In the genomic region with DNA sequence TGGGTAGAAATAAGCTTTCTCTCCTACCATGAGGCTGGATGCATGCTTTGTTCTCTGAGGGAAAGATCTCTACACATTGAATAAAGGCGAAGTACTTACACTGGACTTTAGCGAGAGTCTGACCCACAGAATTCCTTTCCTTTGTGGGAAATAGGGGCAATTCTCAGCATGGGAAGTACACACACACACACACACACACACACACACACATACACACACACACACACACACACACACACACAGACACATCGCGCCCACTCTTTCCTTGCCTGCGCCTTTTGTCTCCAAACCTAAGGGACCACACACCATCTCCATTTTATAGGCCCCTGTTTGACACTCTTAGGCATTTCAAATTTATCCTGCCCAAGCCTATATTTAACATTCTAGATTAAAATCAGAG, we compare ENCODE assay signal across 22 cellular contexts.
DNase-seq lines count a peak whose midpoint lies in the region; ATAC-seq and TF ChIP-seq lines count a peak whose summit lies in the region.
"Had no signal": no experiment of that assay in that cellular context is flagged by ENCODE, and none has a peak within 500 bp of the region (broad histone marks: within the 10 kb centered on the region; RNA-seq: fewer than 3 reads in every experiment).

No MANE protein-coding gene starts in this region.

- CTCF ChIA-PET in Caco-2 (lab: Charles Lee) (no interaction called here), IMR-90 (lab: Yijun Ruan, JAX) (interaction anchor here (0.7 kb wide), 1 partner anchor 21 kb away, joined by 3 read pairs; no protein-coding TSS in a partner anchor)

- H3K14ac ChIP-seq in IMR-90 (replicated peaks; ENCODE audit: low read depth, low read length) (no peak overlapping the region), neuronal stem cell (ENCODE audit: low read length) (no peak overlapping the region)

- no CpG with 5 or more reads among the region's 5 CpGs for WGBS in IMR-90 (ENCODE audit: extremely low coverage in 2 of 2, insufficient read length in 1 of 2), 2 experiments
- no CpG with 5 or more reads among the region's 5 CpGs for WGBS in neuronal stem cell (ENCODE audit: extremely low coverage in 2 of 2, insufficient read length in 2 of 2, insufficient replicate concordance in 1 of 2), 2 donors
- no CpG with 5 or more reads among the region's 5 CpGs for WGBS in mesendoderm (ENCODE audit: extremely low coverage, insufficient coverage, low lambda C conversion rate)

- H3K27me3 ChIP-seq in Caco-2 (replicated peaks; ENCODE audit: control insufficient read depth, insufficient read depth, low read length) (no peaks in the 10 kb centered on the region), IMR-90 (ENCODE audit: control insufficient read depth, insufficient read depth, low read length) (no peaks in the 10 kb centered on the region; the same call in 1 of the 2 replicates), iPS-20b (ENCODE audit: insufficient read depth, low read length) (no peaks in the 10 kb centered on the region), neuronal stem cell (ENCODE audit: control insufficient read depth in 3 of 3, insufficient read depth in 3 of 3, low read depth in 1 of 3, low read length in 3 of 3) (no peaks in the 10 kb centered on the region), foreskin keratinocyte (no peaks in the 10 kb centered on the region), mesendoderm (ENCODE audit: insufficient read depth, low read length, poor library complexity) (no peaks in the 10 kb centered on the region)

- ATAC-seq in IMR-90 (ENCODE audit: low read depth): no peak
- ATAC-seq in foreskin keratinocyte: no peak

- H3K9me3 ChIP-seq in Caco-2: no peaks in the 10 kb centered on the region
- no peaks in the 10 kb centered on the region for H3K9me3 ChIP-seq in IMR-90 (ENCODE audit: control insufficient read depth, insufficient read depth, low read length)
- H3K9me3 ChIP-seq in iPS-20b (ENCODE audit: insufficient read depth, low read depth, low read length): no peaks in the 10 kb centered on the region
- no peaks in the 10 kb centered on the region for H3K9me3 ChIP-seq in neuronal stem cell (replicated peaks in 1 of 2; ENCODE audit: control insufficient read depth in 2 of 2, insufficient read depth in 1 of 2, low read depth in 1 of 2, low read length in 2 of 2)

- TF ChIP-seq RAD21 in IMR-90 (IDR thresholded peaks at IDR 0.05; ENCODE audit: low read length): no peak

- H4K91ac ChIP-seq in IMR-90 (ENCODE audit: insufficient read depth, low read depth, low read length) (no peak overlapping the region), neuronal stem cell (ENCODE audit: low read depth, low read length, poor library complexity) (no peak overlapping the region)

- H3K4me1 ChIP-seq in Caco-2: peaks cover 23% of the 10 kb centered on the region
- peaks cover 2% of the 10 kb centered on the region for H3K4me1 ChIP-seq in IMR-90 (ENCODE audit: control insufficient read depth, insufficient read depth, low read length)
- H3K4me1 ChIP-seq in iPS-20b (ENCODE audit: insufficient read depth, low read length): peaks cover 12% of the 10 kb centered on the region
- H3K4me1 ChIP-seq in neuronal stem cell (ENCODE audit: control insufficient read depth in 2 of 2, insufficient read depth in 1 of 2, low read depth in 1 of 2, low read length in 2 of 2): peaks cover 0 to 7% of the 10 kb centered on the region in 2 donors
- H3K4me1 ChIP-seq in foreskin keratinocyte: peaks cover 6% of the 10 kb centered on the region
- H3K4me1 ChIP-seq in mesendoderm (ENCODE audit: control insufficient read depth, low read depth, low read length): no peaks in the 10 kb centered on the region

- no peak overlapping the region for H2BK12ac ChIP-seq in neuronal stem cell (ENCODE audit: low read length)

- H3K79me2 ChIP-seq in mesendoderm (ENCODE audit: control insufficient read depth, insufficient read depth, low read length): no peaks in the 10 kb centered on the region

- DNase-seq in Caco-2: no peak
- DNase-seq in IMR-90: no peak
- peak; percentile 44 for DNase-seq in neuronal stem cell (ENCODE audit: low spot score)
- DNase-seq in foreskin keratinocyte: no peak
- no peak for DNase-seq in mesendoderm
- DNase-seq in HK-2 (ENCODE audit: unreplicated experiment): no peak
- no peak for DNase-seq in UCSD-AML1 (lab: John Stamatoyannopoulos, UW; ENCODE audit: unreplicated experiment)
- DNase-seq: 8988T, DMS 273 treated with DMSO at 0.1 percent for 48 hours, GDM1, HFFc6, KBM-7, NCI-H1105, NCI-H1694, NCI-H2227 treated with DMSO at 0.1 percent for 48 hours, NCI-H510A treated with DMSO at 0.1 percent for 48 hours, NCI-H774, OCI-M1, SHP77 had no signal

- H3K4me1 Mint-ChIP-seq in Caco-2 (ENCODE audit: low read depth, unreplicated experiment): peaks cover 7% of the 10 kb centered on the region
- H3K4me1 Mint-ChIP-seq: B cell had no signal

- POLR2A ChIA-PET in Caco-2 (lab: Charles Lee) (no interaction called here), IMR-90 (lab: Charles Lee; ENCODE audit: unreplicated experiment) (no interaction called here)

- no peak overlapping the region for H3K9ac ChIP-seq in IMR-90 (ENCODE audit: low read depth, low read length)
- peak overlapping the region; percentile 51 for H3K9ac ChIP-seq in iPS-20b (ENCODE audit: low read depth, low read length)
- H3K9ac ChIP-seq in neuronal stem cell (ENCODE audit: low read depth, low read length, poor library complexity): no peak overlapping the region
- H3K9ac ChIP-seq in mesendoderm (ENCODE audit: low read length): no peak overlapping the region

- no peak overlapping the region for H2AFZ ChIP-seq in IMR-90 (replicated peaks; ENCODE audit: low read length, poor library complexity)
- peak overlapping the region; percentile 54 for H2AFZ ChIP-seq in neuronal stem cell (ENCODE audit: low read length)

- peak overlapping the region; percentile 69 for H3K27ac Mint-ChIP-seq in Caco-2 (ENCODE audit: unreplicated experiment)
- H3K27ac Mint-ChIP-seq: B cell had no signal

- H3K56ac ChIP-seq in IMR-90 (ENCODE audit: extremely low read depth, insufficient read depth, low read length) (no peak overlapping the region), mesendoderm (ENCODE audit: low read length) (no peak overlapping the region)

- no peaks in the 10 kb centered on the region for H3K36me3 ChIP-seq in Caco-2 (ENCODE audit: control insufficient read depth, insufficient read depth, low read length)
- no peaks in the 10 kb centered on the region for H3K36me3 ChIP-seq in IMR-90 (ENCODE audit: control insufficient read depth, insufficient read depth, low read length)
- H3K36me3 ChIP-seq in iPS-20b (ENCODE audit: insufficient read depth, low read depth, low read length): no peaks in the 10 kb centered on the region
- no peaks in the 10 kb centered on the region for H3K36me3 ChIP-seq in neuronal stem cell (replicated peaks in 1 of 2; ENCODE audit: control insufficient read depth in 2 of 2, insufficient read depth in 2 of 2, low read length in 2 of 2)
- H3K36me3 ChIP-seq in mesendoderm (ENCODE audit: control insufficient read depth, insufficient read depth, low read length): no peaks in the 10 kb centered on the region

- H4K5ac ChIP-seq in IMR-90 (ENCODE audit: low read depth, low read length): no peak overlapping the region
- no peak overlapping the region for H4K5ac ChIP-seq in mesendoderm (ENCODE audit: low read length)

- H2AK5ac ChIP-seq in IMR-90 (ENCODE audit: low read depth, low read length): no peak overlapping the region
- no peak overlapping the region for H2AK5ac ChIP-seq in neuronal stem cell (ENCODE audit: low read depth, low read length)
- no peak overlapping the region for H2AK5ac ChIP-seq in mesendoderm (ENCODE audit: low read length)

- H3K79me1 ChIP-seq in IMR-90 (ENCODE audit: low read depth in 1 of 2, low read length in 2 of 2) (no peaks in the 10 kb centered on the region), neuronal stem cell (ENCODE audit: low read depth, low read length) (no peaks in the 10 kb centered on the region), mesendoderm (ENCODE audit: low read length) (no peaks in the 10 kb centered on the region)

- no peaks in the 10 kb centered on the region for H3K27me3 Mint-ChIP-seq in Caco-2 (ENCODE audit: insufficient read depth, unreplicated experiment)
- H3K27me3 Mint-ChIP-seq: B cell had no signal

- no peak overlapping the region for H3K4me3 ChIP-seq in Caco-2 (ENCODE audit: low read depth, low read length)
- no peak overlapping the region for H3K4me3 ChIP-seq in IMR-90 (ENCODE audit: insufficient read depth, low read depth, low read length)
- no peak overlapping the region for H3K4me3 ChIP-seq in iPS-20b (ENCODE audit: low read length)
- no peak overlapping the region for H3K4me3 ChIP-seq in neuronal stem cell (ENCODE audit: low read length in 2 of 2)
- H3K4me3 ChIP-seq in mesendoderm (ENCODE audit: low read length): no peak overlapping the region
- H3K4me3 ChIP-seq: SK-N-MC had no signal

- H3K9me1 ChIP-seq in IMR-90 (ENCODE audit: insufficient read depth, low read length): 0 out of 2 replicates have a peak, but pooled peaks cover 3% of the 10 kb centered on the region

- H2BK20ac ChIP-seq in IMR-90 (ENCODE audit: low read depth, low read length): no peak overlapping the region

- H3K9me3 Mint-ChIP-seq in Caco-2 (ENCODE audit: unreplicated experiment): no peaks in the 10 kb centered on the region
- H3K9me3 Mint-ChIP-seq: HFFc6 had no signal

- in situ Hi-C loops in IMR-90 (cut with MboI; ENCODE audit: low sequenced_read_pairs): no loop called here

- H3K27ac ChIP-seq in IMR-90 (ENCODE audit: insufficient read depth, low read length) (no peak overlapping the region), iPS-20b (ENCODE audit: low read length) (no peak overlapping the region), neuronal stem cell (replicated peaks; ENCODE audit: low read length) (no peak overlapping the region), foreskin keratinocyte (no peak overlapping the region), mesendoderm (ENCODE audit: low read depth, low read length) (no peak overlapping the region)
- H3K27ac ChIP-seq: SK-N-MC had no signal

- peak overlapping the region; percentile 41 for H2BK5ac ChIP-seq in IMR-90 (ENCODE audit: low read depth, low read length, poor library complexity, severe bottlenecking)
- H2BK5ac ChIP-seq in neuronal stem cell (ENCODE audit: low read length): no peak overlapping the region
- H2BK5ac ChIP-seq in mesendoderm (ENCODE audit: low read length): no peak overlapping the region

- H2BK15ac ChIP-seq in IMR-90 (ENCODE audit: low read depth, low read length) (no peak overlapping the region), neuronal stem cell (ENCODE audit: low read length) (no peak overlapping the region), mesendoderm (replicated peaks; ENCODE audit: low read depth) (no peak overlapping the region)

- no peak overlapping the region for H3K4me3 Mint-ChIP-seq in Caco-2 (ENCODE audit: unreplicated experiment)
- H3K4me3 Mint-ChIP-seq: B cell had no signal

- no peak overlapping the region for H3K18ac ChIP-seq in IMR-90 (ENCODE audit: low read depth, low read length)
- H3K18ac ChIP-seq in neuronal stem cell (ENCODE audit: low read length): no peak overlapping the region
- H3K18ac ChIP-seq in mesendoderm (ENCODE audit: low read length): no peak overlapping the region

- BruUV-seq in Caco-2 (replicated peaks; lab: Mats Ljungman, UMichigan) (no TSS peak), IMR-90 (replicated peaks; lab: Mats Ljungman, UMichigan) (no TSS peak)

- no peak overlapping the region; a peak in 1 of 4 replicates for H4K8ac ChIP-seq in IMR-90 (ENCODE audit: low read depth in 2 of 2, low read length in 2 of 2)
- H4K8ac ChIP-seq in neuronal stem cell (ENCODE audit: low read depth, low read length): no peak overlapping the region
- no peak overlapping the region for H4K8ac ChIP-seq in mesendoderm (ENCODE audit: low read depth, low read length)

- no peak overlapping the region for H2AK9ac ChIP-seq in IMR-90 (replicated peaks; ENCODE audit: low read depth, low read length, poor library complexity)

- no peaks in the 10 kb centered on the region for H3K36me3 Mint-ChIP-seq in Caco-2 (ENCODE audit: insufficient read depth, unreplicated experiment)

- H3K23ac ChIP-seq in IMR-90 (ENCODE audit: low read depth, low read length) (no peak overlapping the region; the same call in 1 of the 2 replicates), neuronal stem cell (ENCODE audit: low read depth, low read length, poor library complexity) (no peak overlapping the region), mesendoderm (ENCODE audit: low read length) (no peak overlapping the region)

- no peaks in the 10 kb centered on the region for H4K20me1 ChIP-seq in IMR-90 (ENCODE audit: insufficient read depth, low read length)

- dilution Hi-C loops in IMR-90 (cut with HindIII; ENCODE audit: low sequenced_read_pairs, unreplicated experiment): no loop called here

- TF ChIP-seq POLR2A in IMR-90 (IDR thresholded peaks at IDR 0.05; ENCODE audit: low read depth, low read length): no peak

- H3K4ac ChIP-seq in IMR-90 (ENCODE audit: low read depth, low read length): no peak overlapping the region
- H3K4ac ChIP-seq in neuronal stem cell (ENCODE audit: low read length): no peak overlapping the region
- no peak overlapping the region for H3K4ac ChIP-seq in mesendoderm (ENCODE audit: low read depth, low read length)

- no peak for TF ChIP-seq CTCF in Caco-2 (IDR thresholded peaks at IDR 0.05; ENCODE audit: insufficient read depth in 1 of 2, low read depth in 1 of 2, low read length in 1 of 2, severe bottlenecking in 1 of 2, unreplicated experiment in 1 of 2)
- no peak for TF ChIP-seq CTCF in IMR-90 (conservative IDR thresholded peaks at IDR 0.05; ENCODE audit: low read depth, low read length)
- no peak for TF ChIP-seq CTCF in foreskin keratinocyte (conservative IDR thresholded peaks at IDR 0.05)

- no peak overlapping the region for H3K4me2 ChIP-seq in IMR-90 (ENCODE audit: low read depth, low read length)
- H3K4me2 ChIP-seq in neuronal stem cell (ENCODE audit: insufficient read depth, low read length, poor library complexity, severe bottlenecking): no peak overlapping the region
- H3K4me2 ChIP-seq in mesendoderm (ENCODE audit: low read length): no peak overlapping the region

- intact Hi-C loops in Caco-2 (cut with micrococcal nuclease; ENCODE audit: unreplicated experiment): loop anchor here (2.0 kb wide), 1 partner anchor 29 kb away; no protein-coding TSS in a partner anchor
- intact Hi-C loops in IMR-90 (cut with micrococcal nuclease): no loop called here

- H2BK120ac ChIP-seq in IMR-90 (ENCODE audit: low read depth, low read length) (no peak overlapping the region), neuronal stem cell (ENCODE audit: low read depth, low read length) (no peak overlapping the region), mesendoderm (ENCODE audit: low read depth, low read length) (no peak overlapping the region)
